In the genomic region with DNA sequence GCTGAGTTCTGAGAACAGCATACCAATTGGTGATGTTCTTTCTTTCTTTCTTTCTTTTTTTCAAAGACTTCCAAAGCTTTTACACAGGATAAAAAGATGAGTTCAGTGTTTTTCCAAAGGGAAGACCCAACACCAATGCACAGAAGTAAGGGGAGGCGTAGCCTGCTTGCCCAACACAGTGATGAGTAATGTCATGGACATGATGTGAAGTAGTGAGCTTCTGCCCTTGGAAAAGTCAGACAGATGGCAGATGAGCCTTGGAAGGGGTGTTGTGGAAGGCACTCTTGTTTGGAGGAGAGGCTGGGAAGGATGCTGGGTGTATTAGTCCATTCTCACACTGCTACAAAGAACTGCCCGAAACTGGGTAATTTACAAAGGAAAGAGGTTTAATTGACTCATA, we compare ENCODE assay signal across 1 cellular context.
TF ChIP-seq lines count a peak whose summit lies in the region.

No MANE protein-coding gene starts in this region.

TF ChIP-seq in endothelial cell of umbilical vein, 7 proteins besides CTCF, POLR2A, EP300 and RAD21:
- TF ChIP-seq MYC (IDR thresholded peaks at IDR 0.05; ENCODE audit: low read depth, low read length) (no peak), JUN (IDR thresholded peaks at IDR 0.05; ENCODE audit: borderline replicate concordance, insufficient read depth, insufficient read length, low read depth) (no peak), GATA2 (IDR thresholded peaks at IDR 0.05; ENCODE audit: insufficient read depth, insufficient read length, low read depth, low read length) (no peak), POLR2AphosphoS5 (IDR thresholded peaks at IDR 0.05; ENCODE audit: insufficient read depth, low read depth, low read length) (no peak), EZH2 (IDR thresholded peaks at IDR 0.05; ENCODE audit: borderline replicate concordance, low read depth, low read length, severe bottlenecking) (no peak), FOS (IDR thresholded peaks at IDR 0.05; ENCODE audit: borderline replicate concordance, insufficient read depth, low read length) (no peak)
- TF ChIP-seq, protein P1, sequence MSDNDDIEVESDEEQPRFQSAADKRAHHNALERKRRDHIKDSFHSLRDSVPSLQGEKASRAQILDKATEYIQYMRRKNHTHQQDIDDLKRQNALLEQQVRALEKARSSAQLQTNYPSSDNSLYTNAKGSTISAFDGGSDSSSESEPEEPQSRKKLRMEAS (IDR thresholded peaks at IDR 0.05; ENCODE audit: insufficient read depth, insufficient read length), result no peak
